ENCODE assay signal across 8 cellular contexts in the genomic region with DNA sequence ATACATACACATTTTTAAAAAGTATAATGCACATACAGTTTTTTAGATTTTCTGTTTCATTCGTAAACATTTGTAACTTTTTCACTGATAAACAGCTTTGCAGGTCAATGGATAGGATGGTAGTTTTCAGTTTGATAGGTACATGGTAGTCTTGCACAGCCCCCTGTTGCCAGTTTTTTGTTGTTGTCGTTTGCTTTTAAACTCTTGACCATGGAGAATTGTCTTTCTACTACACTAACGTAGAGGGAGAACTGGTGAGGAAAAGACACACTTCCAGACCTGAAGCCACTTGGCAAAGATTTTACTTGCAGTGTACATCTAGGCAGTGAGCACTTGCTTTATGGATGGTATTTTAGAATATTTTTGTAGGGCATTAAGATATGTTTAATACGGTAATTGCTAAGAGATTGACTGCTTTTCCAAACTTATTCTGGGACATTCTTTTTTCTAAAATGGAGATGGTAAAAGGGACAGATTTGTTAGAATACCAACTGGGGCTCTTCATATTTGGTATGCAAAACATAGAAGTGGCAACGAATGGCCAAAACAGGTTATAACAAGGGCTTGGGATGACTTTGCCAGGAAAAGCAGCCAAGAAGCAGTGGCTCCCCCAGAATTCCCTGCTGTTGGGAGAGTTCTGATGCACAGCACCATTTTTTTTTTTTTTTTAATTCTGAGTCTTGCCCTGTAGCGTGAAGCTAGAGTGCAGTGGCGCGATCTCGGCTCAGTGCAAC. TPM values are rescaled to one million over a fixed set of nuclear protein-coding genes. Genes with fewer than 3 reads are reported as not detected.
A peak's percentile ranks its signal among the peaks of the same experiment; 100 is the strongest.
DNase-seq lines count a peak whose midpoint lies in the region; ATAC-seq lines count a peak whose summit lies in the region.

No MANE protein-coding gene starts in this region.

- no peak for ATAC-seq in natural killer cell treated with Interleukin-12 subunit alpha and Interleukin-12 subunit beta and Interleukin-15 and Interleukin-18, amount 100 ng/mL, for 72 hours
- ATAC-seq in GM19035 (IDR thresholded peaks at IDR 0.05; ENCODE audit: unreplicated experiment): no peak
- no peak for ATAC-seq in activated CD4-positive, CD25-positive, alpha-beta regulatory T cell treated with anti-CD3 and anti-CD28 coated beads, Interleukin-2, amount 50 U/mL, for 24 hours
- no peak for ATAC-seq in HG02642 (IDR thresholded peaks at IDR 0.05; ENCODE audit: poor library complexity, unreplicated experiment)

- H3K27ac Mint-ChIP-seq in natural killer cell treated with Interleukin-12 subunit alpha and Interleukin-12 subunit beta and Interleukin-15 and Interleukin-18, amount 100 ng/mL, for 72 hours: peak overlapping the region; percentile 72 to 84

- DNase-seq in DMS79 (lab: John Stamatoyannopoulos, UW) (peak; percentile 27), NCI-H446 treated with DMSO at 0.1 percent for 48 hours (lab: John Stamatoyannopoulos, UW) (peak; percentile 62), dermis blood vessel endothelial cell (peak; percentile 23), HK-2 (ENCODE audit: unreplicated experiment) (no peak)
- DNase-seq in natural killer cell treated with Interleukin-12 subunit alpha and Interleukin-12 subunit beta and Interleukin-15 and Interleukin-18, amount 100 ng/mL, for 72 hours (ENCODE audit: low spot score): no peak

- no peaks in the 10 kb centered on the region for H3K36me3 Mint-ChIP-seq in natural killer cell treated with Interleukin-12 subunit alpha and Interleukin-12 subunit beta and Interleukin-15 and Interleukin-18, amount 100 ng/mL, for 72 hours

- peak overlapping the region; percentile 96 for H3K4me3 Mint-ChIP-seq in natural killer cell treated with Interleukin-12 subunit alpha and Interleukin-12 subunit beta and Interleukin-15 and Interleukin-18, amount 100 ng/mL, for 72 hours

- H3K27me3 Mint-ChIP-seq in natural killer cell treated with Interleukin-12 subunit alpha and Interleukin-12 subunit beta and Interleukin-15 and Interleukin-18, amount 100 ng/mL, for 72 hours: peaks cover 0 to 5% of the 10 kb centered on the region in 2 donors

- peaks cover 13 to 32% of the 10 kb centered on the region in 2 donors for H3K4me1 Mint-ChIP-seq in natural killer cell treated with Interleukin-12 subunit alpha and Interleukin-12 subunit beta and Interleukin-15 and Interleukin-18, amount 100 ng/mL, for 72 hours (ENCODE audit: low read depth in 2 of 2)

- H3K9me3 Mint-ChIP-seq in natural killer cell treated with Interleukin-12 subunit alpha and Interleukin-12 subunit beta and Interleukin-15 and Interleukin-18, amount 100 ng/mL, for 72 hours: no peaks in the 10 kb centered on the region

RNA-seq across cellular contexts. Expression of gene PYGB, which starts 1.5 kb away (rescaled TPM):
- 81.9 and 127 TPM in 2 replicates for total RNA-seq in dermis blood vessel endothelial cell
- total RNA-seq in natural killer cell treated with Interleukin-12 subunit alpha and Interleukin-12 subunit beta and Interleukin-15 and Interleukin-18, amount 100 ng/mL, for 72 hours: 10 to 100 TPM; 35.9 to 40.4 TPM

RNA-seq across cellular contexts. Expression of gene ENTPD6, which starts 53.9 kb away (rescaled TPM):
- 65.8 and 70.8 TPM in 2 replicates for total RNA-seq in dermis blood vessel endothelial cell
- total RNA-seq in natural killer cell treated with Interleukin-12 subunit alpha and Interleukin-12 subunit beta and Interleukin-15 and Interleukin-18, amount 100 ng/mL, for 72 hours: 10 to 100 TPM; 24.9 to 58.7 TPM

Comparison
In these comparisons a context has a peak if more than half of its experiments do, and no peak if none do; other contexts are left out.
1. DNase-seq: peak in DMS79 (single experiment), NCI-H446 treated with DMSO at 0.1 percent for 48 hours (single experiment) and dermis blood vessel endothelial cell (single experiment); none in natural killer cell treated with Interleukin-12 subunit alpha and Interleukin-12 subunit beta and Interleukin-15 and Interleukin-18, amount 100 ng/mL, for 72 hours (single experiment) and HK-2 (single experiment).